ENCODE assay signal across 14 cellular contexts in the genomic region with DNA sequence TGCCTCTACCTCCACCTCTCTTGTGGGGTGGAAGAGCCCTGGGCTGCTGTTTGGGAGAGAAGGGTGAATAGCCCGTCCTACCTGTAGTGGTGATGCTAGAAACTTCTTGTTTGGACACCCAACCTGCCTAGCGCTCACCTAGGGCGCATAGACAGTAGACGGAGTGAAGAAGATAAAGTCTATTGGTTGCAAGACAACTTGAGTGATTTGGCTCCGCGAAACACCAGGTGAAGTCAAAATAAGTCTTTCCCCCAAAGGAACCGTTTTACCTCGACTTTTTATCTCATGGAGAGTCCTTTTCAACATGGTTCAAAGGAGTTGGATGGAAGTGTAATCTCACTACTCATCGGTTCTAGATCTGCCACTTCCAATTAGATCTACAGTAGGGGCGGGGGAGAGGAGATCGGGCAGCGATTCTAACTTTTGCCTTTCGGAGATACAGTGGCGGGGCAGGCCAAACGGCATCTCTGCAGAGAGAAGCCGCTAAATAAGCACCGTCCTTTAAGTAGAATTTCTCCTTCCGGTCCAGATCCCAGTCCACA. TPM values are rescaled to one million over a fixed set of nuclear protein-coding genes. Genes with fewer than 3 reads are reported as not detected.
A peak's percentile ranks its signal among the peaks of the same experiment; 100 is the strongest.
DNase-seq lines count a peak whose midpoint lies in the region; ATAC-seq, FAIRE-seq and TF ChIP-seq lines count a peak whose summit lies in the region.
"Had no signal": no experiment of that assay in that cellular context is flagged by ENCODE, and none has a peak within 500 bp of the region (broad histone marks: within the 10 kb centered on the region; RNA-seq: fewer than 3 reads in every experiment).

No MANE protein-coding gene starts in this region.

- H3K36me3 ChIP-seq in Caco-2 (ENCODE audit: control insufficient read depth, insufficient read depth, low read length) (no peaks in the 10 kb centered on the region), iPS-20b (ENCODE audit: insufficient read depth, low read depth, low read length) (peaks cover 22% of the 10 kb centered on the region)
- H3K36me3 ChIP-seq: pancreas had no signal

- no peak for TF ChIP-seq POLR2A in A549 (IDR thresholded peaks at IDR 0.05; ENCODE audit: low read length)

- no peaks in the 10 kb centered on the region for H3K9me3 ChIP-seq in A549
- H3K9me3 ChIP-seq in Caco-2, result no peaks in the 10 kb centered on the region
- H3K9me3 ChIP-seq in iPS-20b (ENCODE audit: insufficient read depth, low read depth, low read length), result no peaks in the 10 kb centered on the region
- H3K9me3 ChIP-seq: pancreas had no signal

- CTCF ChIA-PET in A549 (lab: Yijun Ruan, JAX), result no interaction called here
- CTCF ChIA-PET in Caco-2 (lab: Charles Lee), result no interaction called here

- DNase-seq in A549 (ENCODE audit: low read depth in 1 of 2, low spot score in 1 of 2) (peak in 1 of 2 experiments; percentile 20), Caco-2 (no peak), GF-D8 (lab: John Stamatoyannopoulos, UW) (no peak), kidney tubule cell (ENCODE audit: low spot score) (no peak)
- DNase-seq in stimulated activated CD4-positive, alpha-beta T cell treated with anti-CD3 and anti-CD28 coated beads, Interleukin-4, amount 100 ng/mL, for 1 hour, result no peak
- DNase-seq: Karpas-422, NCI-H2029 treated with DMSO at 0.1 percent for 48 hours had no signal

- BruUV-seq in Caco-2 (replicated peaks; lab: Mats Ljungman, UMichigan), result no TSS peak

- peak overlapping the region; percentile 67 for H3K4me3 Mint-ChIP-seq in Caco-2 (ENCODE audit: unreplicated experiment)
- H3K4me3 Mint-ChIP-seq in activated T-helper 17 cell treated with anti-CD3 and anti-CD28 coated beads, Interleukin-2, amount 50 U/mL, for 72 hours, result peak overlapping the region; percentile 32
- H3K4me3 Mint-ChIP-seq: stimulated activated memory B cell treated with anti-CD40 and anti-IgM and Interleukin-4, amounts not matched to agents 10 μg/mL and 1 μg/mL and 100 μg/mL, for 72 hours had no signal

- H3K27me3 Mint-ChIP-seq in Caco-2 (ENCODE audit: insufficient read depth, unreplicated experiment), result peaks cover 42% of the 10 kb centered on the region
- H3K27me3 Mint-ChIP-seq in activated T-helper 17 cell treated with anti-CD3 and anti-CD28 coated beads, Interleukin-2, amount 50 U/mL, for 72 hours, result peaks cover 64% of the 10 kb centered on the region

- POLR2A ChIA-PET in A549 (lab: Yijun Ruan, JAX), result interaction anchor here (1.0 to 2.7 kb wide), 2 partner anchors 9 to 314 kb away, joined by 3 to 79 read pairs; a partner anchor contains a TSS
- POLR2A ChIA-PET in Caco-2 (lab: Charles Lee), result no interaction called here

- no peak for TF ChIP-seq EP300 in A549 (IDR thresholded peaks at IDR 0.05)

- 77% methylated on average over 18 of the region's 18 CpGs for WGBS in A549 (ENCODE audit: missing lambda C conversion rate)

- H3K36me3 Mint-ChIP-seq in Caco-2 (ENCODE audit: insufficient read depth, unreplicated experiment), result no peaks in the 10 kb centered on the region
- peaks cover 40% of the 10 kb centered on the region for H3K36me3 Mint-ChIP-seq in activated T-helper 17 cell treated with anti-CD3 and anti-CD28 coated beads, Interleukin-2, amount 50 U/mL, for 72 hours (ENCODE audit: low read depth)

- ATAC-seq in A549, result peak in 1 of 2 experiments; percentile 4; a peak in 3 of 6 replicates
- no peak for ATAC-seq in activated T-helper 17 cell treated with anti-CD3 and anti-CD28 coated beads, Interleukin-2, amount 50 U/mL, for 72 hours (replicated peaks)
- ATAC-seq in GM19324 (IDR thresholded peaks at IDR 0.05; ENCODE audit: low FRiP score, unreplicated experiment), result no peak
- ATAC-seq: pancreas; stimulated activated memory B cell treated with anti-CD40 and anti-IgM and Interleukin-4, amounts not matched to agents 10 μg/mL and 1 μg/mL and 100 μg/mL, for 72 hours had no signal

- intact Hi-C loops in Caco-2 (cut with micrococcal nuclease; ENCODE audit: unreplicated experiment), result no loop called here

- peak overlapping the region; percentile 98 for H3K4me2 ChIP-seq in A549

- H3K4me3 ChIP-seq in A549, result peak overlapping the region; percentile 95
- H3K4me3 ChIP-seq in Caco-2 (ENCODE audit: low read depth, low read length), result no peak overlapping the region
- H3K4me3 ChIP-seq in iPS-20b (ENCODE audit: low read length), result peak overlapping the region; percentile 85
- H3K4me3 ChIP-seq: pancreas had no signal

- H3K4me1 ChIP-seq in A549 (peaks cover 4% of the 10 kb centered on the region; the same call in 2 of the 3 replicates), Caco-2 (peaks cover 14% of the 10 kb centered on the region; the same call in 1 of the 2 replicates), iPS-20b (ENCODE audit: insufficient read depth, low read length) (peaks cover 48% of the 10 kb centered on the region; the same call in 1 of the 2 replicates)

- peaks cover 6% of the 10 kb centered on the region for H3K27me3 ChIP-seq in Caco-2 (replicated peaks; ENCODE audit: control insufficient read depth, insufficient read depth, low read length)
- peaks cover 66% of the 10 kb centered on the region for H3K27me3 ChIP-seq in iPS-20b (ENCODE audit: insufficient read depth, low read length)

- TF ChIP-seq CTCF in A549 (IDR thresholded peaks at IDR 0.05), result no peak
- TF ChIP-seq CTCF in Caco-2 (IDR thresholded peaks at IDR 0.05; ENCODE audit: insufficient read depth in 1 of 2, low read depth in 1 of 2, low read length in 1 of 2, severe bottlenecking in 1 of 2, unreplicated experiment in 1 of 2), result no peak

- no peak for FAIRE-seq in A549 (lab: Jason Lieb, UNC)
- FAIRE-seq: H54, islet of Langerhans, pancreas had no signal

- H3K4me1 Mint-ChIP-seq in Caco-2 (ENCODE audit: low read depth, unreplicated experiment), result peaks cover 13% of the 10 kb centered on the region
- H3K4me1 Mint-ChIP-seq in activated T-helper 17 cell treated with anti-CD3 and anti-CD28 coated beads, Interleukin-2, amount 50 U/mL, for 72 hours, result peaks cover 10% of the 10 kb centered on the region

- TF ChIP-seq RAD21 in A549 (conservative IDR thresholded peaks at IDR 0.05 in 1 of 2, IDR thresholded peaks at IDR 0.05 in 1 of 2), result no peak

- no peak overlapping the region for H3K27ac Mint-ChIP-seq in Caco-2 (ENCODE audit: unreplicated experiment)
- peak overlapping the region; percentile 30 for H3K27ac Mint-ChIP-seq in activated T-helper 17 cell treated with anti-CD3 and anti-CD28 coated beads, Interleukin-2, amount 50 U/mL, for 72 hours
- H3K27ac Mint-ChIP-seq: stimulated activated memory B cell treated with anti-CD40 and anti-IgM and Interleukin-4, amounts not matched to agents 10 μg/mL and 1 μg/mL and 100 μg/mL, for 72 hours had no signal

- no peaks in the 10 kb centered on the region for H3K9me3 Mint-ChIP-seq in Caco-2 (ENCODE audit: unreplicated experiment)
- H3K9me3 Mint-ChIP-seq in activated T-helper 17 cell treated with anti-CD3 and anti-CD28 coated beads, Interleukin-2, amount 50 U/mL, for 72 hours, result no peaks in the 10 kb centered on the region

- H3K27ac ChIP-seq in A549 (peak overlapping the region; percentile 98 to 100; a peak in 5 of 6 replicates), iPS-20b (ENCODE audit: low read length) (no peak overlapping the region)
- H3K27ac ChIP-seq: pancreas had no signal

- peak overlapping the region; percentile 79; the same call in 1 of the 2 replicates for H3K9ac ChIP-seq in iPS-20b (ENCODE audit: low read depth, low read length)

TF ChIP-seq in A549, 52 proteins besides CTCF, POLR2A, EP300 and RAD21 (continues in another document):
- no peak for TF ChIP-seq EHMT2 (IDR thresholded peaks at IDR 0.05; ENCODE audit: low read depth)
- no peak for TF ChIP-seq CEBPB (IDR thresholded peaks at IDR 0.05)
- TF ChIP-seq, protein P1, sequence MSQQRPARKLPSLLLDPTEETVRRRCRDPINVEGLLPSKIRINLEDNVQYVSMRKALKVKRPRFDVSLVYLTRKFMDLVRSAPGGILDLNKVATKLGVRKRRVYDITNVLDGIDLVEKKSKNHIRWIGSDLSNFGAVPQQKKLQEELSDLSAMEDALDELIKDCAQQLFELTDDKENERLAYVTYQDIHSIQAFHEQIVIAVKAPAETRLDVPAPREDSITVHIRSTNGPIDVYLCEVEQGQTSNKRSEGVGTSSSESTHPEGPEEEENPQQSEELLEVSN (IDR thresholded peaks at IDR 0.05; ENCODE audit: borderline replicate concordance, low read depth), result no peak
- TF ChIP-seq FOXS1 (CRISPR knock-in tag; IDR thresholded peaks at IDR 0.05), result no peak
- TF ChIP-seq, protein P2, sequence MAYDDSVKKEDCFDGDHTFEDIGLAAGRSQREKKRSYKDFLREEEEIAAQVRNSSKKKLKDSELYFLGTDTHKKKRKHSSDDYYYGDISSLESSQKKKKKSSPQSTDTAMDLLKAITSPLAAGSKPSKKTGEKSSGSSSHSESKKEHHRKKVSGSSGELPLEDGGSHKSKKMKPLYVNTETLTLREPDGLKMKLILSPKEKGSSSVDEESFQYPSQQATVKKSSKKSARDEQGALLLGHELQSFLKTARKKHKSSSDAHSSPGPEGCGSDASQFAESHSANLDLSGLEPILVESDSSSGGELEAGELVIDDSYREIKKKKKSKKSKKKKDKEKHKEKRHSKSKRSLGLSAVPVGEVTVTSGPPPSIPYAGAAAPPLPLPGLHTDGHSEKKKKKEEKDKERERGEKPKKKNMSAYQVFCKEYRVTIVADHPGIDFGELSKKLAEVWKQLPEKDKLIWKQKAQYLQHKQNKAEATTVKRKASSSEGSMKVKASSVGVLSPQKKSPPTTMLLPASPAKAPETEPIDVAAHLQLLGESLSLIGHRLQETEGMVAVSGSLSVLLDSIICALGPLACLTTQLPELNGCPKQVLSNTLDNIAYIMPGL (CRISPR knock-in tag; IDR thresholded peaks at IDR 0.05; ENCODE audit: borderline replicate concordance), result no peak
- no peak for TF ChIP-seq HOXA7 (CRISPR knock-in tag; IDR thresholded peaks at IDR 0.05)

RNA-seq across cellular contexts. Expression of a gene that starts 0.7 kb away (rescaled TPM):
- polyA plus RNA-seq in A549 (2011; rRNA removed) (2.8 and 3.0 TPM in 2 replicates), A549 (2017; fragmentation: RNase III; extraction: RNeasy Plus Mini Kit Qiagen cat#74134 plus additional on column Dnase treatment) (2.8 to 3.1 TPM (median 3.1 TPM) in 3 replicates)
- polyA plus RNA-seq in A549 (2012; cell fraction: cytosol; rRNA removed), result 1.3 and 1.6 TPM in 2 replicates
- 1.7 and 1.8 TPM in 2 replicates for polyA plus RNA-seq in A549 (2012; cell fraction: nucleus; rRNA removed)
- 1.9 and 2.4 TPM in 2 replicates for polyA minus RNA-seq in A549 (2011; rRNA and poly(A)+ RNA removed)
- total RNA-seq in Caco-2 (2022), result 0.49 and 0.66 TPM in 2 replicates
- total RNA-seq in activated T-helper 17 cell treated with anti-CD3 and anti-CD28 coated beads, Interleukin-2, amount 50 U/mL, for 72 hours, result under 1 TPM in 1 of 2 donors, not detected in 1; 0.04 TPM
- polyA plus RNA-seq: pancreas had no signal

RNA-seq across cellular contexts. Expression of a gene that starts 9.3 kb away (rescaled TPM):
- polyA plus RNA-seq in A549 (2011; rRNA removed), result 2.1 and 3.0 TPM in 2 replicates
- 3.6 and 5.0 TPM in 2 replicates for polyA plus RNA-seq in A549 (2012; cell fraction: cytosol; rRNA removed)
- polyA plus RNA-seq in A549 (2012; cell fraction: nucleus; rRNA removed), result 6.7 and 9.0 TPM in 2 replicates
- 7.9 to 10.3 TPM (median 9.2 TPM) in 3 replicates for polyA plus RNA-seq in A549 (2017; fragmentation: RNase III; extraction: RNeasy Plus Mini Kit Qiagen cat#74134 plus additional on column Dnase treatment)
- polyA minus RNA-seq in A549 (2011; rRNA and poly(A)+ RNA removed), result 2.6 and 4.0 TPM in 2 replicates
- total RNA-seq in Caco-2 (2022), result 1.3 and 1.9 TPM in 2 replicates
- total RNA-seq in activated T-helper 17 cell treated with anti-CD3 and anti-CD28 coated beads, Interleukin-2, amount 50 U/mL, for 72 hours, result under 1 TPM in 1 of 2 donors, not detected in 1; 0.84 TPM
- polyA plus RNA-seq: pancreas had no signal
